1 cellular context compared by ENCODE assay signal in genomic region chr9:133144142-133144886, GRCh38.
TF ChIP-seq lines count a peak whose summit lies in the region.

No MANE protein-coding gene starts in this region.

TF ChIP-seq in K562, 482 proteins besides CTCF, POLR2A, EP300 and RAD21 (continued from another document and continues in another):
- TF ChIP-seq EWSR1 (IDR thresholded peaks at IDR 0.05; ENCODE audit: borderline replicate concordance, low read depth, partially characterized antibody) = no peak
- TF ChIP-seq, protein P1, sequence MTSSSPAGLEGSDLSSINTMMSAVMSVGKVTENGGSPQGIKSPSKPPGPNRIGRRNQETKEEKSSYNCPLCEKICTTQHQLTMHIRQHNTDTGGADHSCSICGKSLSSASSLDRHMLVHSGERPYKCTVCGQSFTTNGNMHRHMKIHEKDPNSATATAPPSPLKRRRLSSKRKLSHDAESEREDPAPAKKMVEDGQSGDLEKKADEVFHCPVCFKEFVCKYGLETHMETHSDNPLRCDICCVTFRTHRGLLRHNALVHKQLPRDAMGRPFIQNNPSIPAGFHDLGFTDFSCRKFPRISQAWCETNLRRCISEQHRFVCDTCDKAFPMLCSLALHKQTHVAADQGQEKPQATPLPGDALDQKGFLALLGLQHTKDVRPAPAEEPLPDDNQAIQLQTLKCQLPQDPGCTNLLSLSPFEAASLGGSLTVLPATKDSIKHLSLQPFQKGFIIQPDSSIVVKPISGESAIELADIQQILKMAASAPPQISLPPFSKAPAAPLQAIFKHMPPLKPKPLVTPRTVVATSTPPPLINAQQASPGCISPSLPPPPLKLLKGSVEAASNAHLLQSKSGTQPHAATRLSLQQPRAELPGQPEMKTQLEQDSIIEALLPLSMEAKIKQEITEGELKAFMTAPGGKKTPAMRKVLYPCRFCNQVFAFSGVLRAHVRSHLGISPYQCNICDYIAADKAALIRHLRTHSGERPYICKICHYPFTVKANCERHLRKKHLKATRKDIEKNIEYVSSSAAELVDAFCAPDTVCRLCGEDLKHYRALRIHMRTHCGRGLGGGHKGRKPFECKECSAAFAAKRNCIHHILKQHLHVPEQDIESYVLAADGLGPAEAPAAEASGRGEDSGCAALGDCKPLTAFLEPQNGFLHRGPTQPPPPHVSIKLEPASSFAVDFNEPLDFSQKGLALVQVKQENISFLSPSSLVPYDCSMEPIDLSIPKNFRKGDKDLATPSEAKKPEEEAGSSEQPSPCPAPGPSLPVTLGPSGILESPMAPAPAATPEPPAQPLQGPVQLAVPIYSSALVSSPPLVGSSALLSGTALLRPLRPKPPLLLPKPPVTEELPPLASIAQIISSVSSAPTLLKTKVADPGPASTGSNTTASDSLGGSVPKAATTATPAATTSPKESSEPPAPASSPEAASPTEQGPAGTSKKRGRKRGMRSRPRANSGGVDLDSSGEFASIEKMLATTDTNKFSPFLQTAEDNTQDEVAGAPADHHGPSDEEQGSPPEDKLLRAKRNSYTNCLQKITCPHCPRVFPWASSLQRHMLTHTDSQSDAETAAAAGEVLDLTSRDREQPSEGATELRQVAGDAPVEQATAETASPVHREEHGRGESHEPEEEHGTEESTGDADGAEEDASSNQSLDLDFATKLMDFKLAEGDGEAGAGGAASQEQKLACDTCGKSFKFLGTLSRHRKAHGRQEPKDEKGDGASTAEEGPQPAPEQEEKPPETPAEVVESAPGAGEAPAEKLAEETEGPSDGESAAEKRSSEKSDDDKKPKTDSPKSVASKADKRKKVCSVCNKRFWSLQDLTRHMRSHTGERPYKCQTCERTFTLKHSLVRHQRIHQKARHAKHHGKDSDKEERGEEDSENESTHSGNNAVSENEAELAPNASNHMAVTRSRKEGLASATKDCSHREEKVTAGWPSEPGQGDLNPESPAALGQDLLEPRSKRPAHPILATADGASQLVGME (CRISPR knock-in tag; IDR thresholded peaks at IDR 0.05) = 0 out of 2 replicates have a peak, but pooled peaks have one; percentile 41
- no peak for TF ChIP-seq ZBTB8A (IDR thresholded peaks at IDR 0.05; ENCODE audit: partially characterized antibody)
- TF ChIP-seq ESRRB (CRISPR knock-in tag; IDR thresholded peaks at IDR 0.05; ENCODE audit: borderline replicate concordance) = no peak
- no peak for TF ChIP-seq POLR2H (tag; IDR thresholded peaks at IDR 0.05; ENCODE audit: low read depth)
- TF ChIP-seq RBM22 (IDR thresholded peaks at IDR 0.05; ENCODE audit: low read depth, low read length, poor library complexity, severe bottlenecking) = peak; percentile 55
- TF ChIP-seq ZNF133 (CRISPR knock-in tag; IDR thresholded peaks at IDR 0.05) = no peak
- peak in 1 of 2 experiments; percentile 7; a peak in 2 of 4 replicates for TF ChIP-seq TEAD1 (CRISPR knock-in tag; IDR thresholded peaks at IDR 0.05)
- TF ChIP-seq, protein P2, sequence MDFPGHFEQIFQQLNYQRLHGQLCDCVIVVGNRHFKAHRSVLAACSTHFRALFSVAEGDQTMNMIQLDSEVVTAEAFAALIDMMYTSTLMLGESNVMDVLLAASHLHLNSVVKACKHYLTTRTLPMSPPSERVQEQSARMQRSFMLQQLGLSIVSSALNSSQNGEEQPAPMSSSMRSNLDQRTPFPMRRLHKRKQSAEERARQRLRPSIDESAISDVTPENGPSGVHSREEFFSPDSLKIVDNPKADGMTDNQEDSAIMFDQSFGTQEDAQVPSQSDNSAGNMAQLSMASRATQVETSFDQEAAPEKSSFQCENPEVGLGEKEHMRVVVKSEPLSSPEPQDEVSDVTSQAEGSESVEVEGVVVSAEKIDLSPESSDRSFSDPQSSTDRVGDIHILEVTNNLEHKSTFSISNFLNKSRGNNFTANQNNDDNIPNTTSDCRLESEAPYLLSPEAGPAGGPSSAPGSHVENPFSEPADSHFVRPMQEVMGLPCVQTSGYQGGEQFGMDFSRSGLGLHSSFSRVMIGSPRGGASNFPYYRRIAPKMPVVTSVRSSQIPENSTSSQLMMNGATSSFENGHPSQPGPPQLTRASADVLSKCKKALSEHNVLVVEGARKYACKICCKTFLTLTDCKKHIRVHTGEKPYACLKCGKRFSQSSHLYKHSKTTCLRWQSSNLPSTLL (IDR thresholded peaks at IDR 0.05) = no peak
- no peak for TF ChIP-seq HMG20B (CRISPR knock-in tag; IDR thresholded peaks at IDR 0.05)
- TF ChIP-seq RAD51 (IDR thresholded peaks at IDR 0.05; ENCODE audit: borderline replicate concordance, low read depth) = no peak; the same call in 1 of the 2 replicates
- TF ChIP-seq, protein P3, sequence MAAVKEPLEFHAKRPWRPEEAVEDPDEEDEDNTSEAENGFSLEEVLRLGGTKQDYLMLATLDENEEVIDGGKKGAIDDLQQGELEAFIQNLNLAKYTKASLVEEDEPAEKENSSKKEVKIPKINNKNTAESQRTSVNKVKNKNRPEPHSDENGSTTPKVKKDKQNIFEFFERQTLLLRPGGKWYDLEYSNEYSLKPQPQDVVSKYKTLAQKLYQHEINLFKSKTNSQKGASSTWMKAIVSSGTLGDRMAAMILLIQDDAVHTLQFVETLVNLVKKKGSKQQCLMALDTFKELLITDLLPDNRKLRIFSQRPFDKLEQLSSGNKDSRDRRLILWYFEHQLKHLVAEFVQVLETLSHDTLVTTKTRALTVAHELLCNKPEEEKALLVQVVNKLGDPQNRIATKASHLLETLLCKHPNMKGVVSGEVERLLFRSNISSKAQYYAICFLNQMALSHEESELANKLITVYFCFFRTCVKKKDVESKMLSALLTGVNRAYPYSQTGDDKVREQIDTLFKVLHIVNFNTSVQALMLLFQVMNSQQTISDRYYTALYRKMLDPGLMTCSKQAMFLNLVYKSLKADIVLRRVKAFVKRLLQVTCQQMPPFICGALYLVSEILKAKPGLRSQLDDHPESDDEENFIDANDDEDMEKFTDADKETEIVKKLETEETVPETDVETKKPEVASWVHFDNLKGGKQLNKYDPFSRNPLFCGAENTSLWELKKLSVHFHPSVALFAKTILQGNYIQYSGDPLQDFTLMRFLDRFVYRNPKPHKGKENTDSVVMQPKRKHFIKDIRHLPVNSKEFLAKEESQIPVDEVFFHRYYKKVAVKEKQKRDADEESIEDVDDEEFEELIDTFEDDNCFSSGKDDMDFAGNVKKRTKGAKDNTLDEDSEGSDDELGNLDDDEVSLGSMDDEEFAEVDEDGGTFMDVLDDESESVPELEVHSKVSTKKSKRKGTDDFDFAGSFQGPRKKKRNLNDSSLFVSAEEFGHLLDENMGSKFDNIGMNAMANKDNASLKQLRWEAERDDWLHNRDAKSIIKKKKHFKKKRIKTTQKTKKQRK (IDR thresholded peaks at IDR 0.05; ENCODE audit: borderline replicate concordance, low read depth, low read length) = no peak
- no peak for TF ChIP-seq CBFA2T2 (conservative IDR thresholded peaks at IDR 0.05)
- TF ChIP-seq GTF2F1 (IDR thresholded peaks at IDR 0.05; ENCODE audit: low read depth, low read length) = no peak
- TF ChIP-seq RB1 (IDR thresholded peaks at IDR 0.05; ENCODE audit: low read depth) = peak; percentile 92
- no peak for TF ChIP-seq RUNX1 (IDR thresholded peaks at IDR 0.05; ENCODE audit: low read depth)
- no peak for TF ChIP-seq ZNF79 (CRISPR knock-in tag; IDR thresholded peaks at IDR 0.05; ENCODE audit: low read depth)
- TF ChIP-seq SMARCA5 (IDR thresholded peaks at IDR 0.05) = peak; percentile 81; the same call in 1 of the 2 replicates
- TF ChIP-seq HINFP (tag; conservative IDR thresholded peaks at IDR 0.05; ENCODE audit: low read depth) = no peak
- no peak for TF ChIP-seq ZKSCAN8 (CRISPR knock-in tag; IDR thresholded peaks at IDR 0.05)
- no peak for TF ChIP-seq SAFB2 (IDR thresholded peaks at IDR 0.05; ENCODE audit: borderline replicate concordance, low read depth, low read length, severe bottlenecking)
- TF ChIP-seq HNRNPLL (IDR thresholded peaks at IDR 0.05; ENCODE audit: low read depth, low read length, poor library complexity, severe bottlenecking) = no peak
- TF ChIP-seq ZBTB33 (CRISPR knock-in tag; IDR thresholded peaks at IDR 0.05) = peak; percentile 68
- no peak for TF ChIP-seq ZNF12 (CRISPR knock-in tag; IDR thresholded peaks at IDR 0.05)
- no peak for TF ChIP-seq ZKSCAN3 (CRISPR knock-in tag; IDR thresholded peaks at IDR 0.05)
- TF ChIP-seq, protein P4, sequence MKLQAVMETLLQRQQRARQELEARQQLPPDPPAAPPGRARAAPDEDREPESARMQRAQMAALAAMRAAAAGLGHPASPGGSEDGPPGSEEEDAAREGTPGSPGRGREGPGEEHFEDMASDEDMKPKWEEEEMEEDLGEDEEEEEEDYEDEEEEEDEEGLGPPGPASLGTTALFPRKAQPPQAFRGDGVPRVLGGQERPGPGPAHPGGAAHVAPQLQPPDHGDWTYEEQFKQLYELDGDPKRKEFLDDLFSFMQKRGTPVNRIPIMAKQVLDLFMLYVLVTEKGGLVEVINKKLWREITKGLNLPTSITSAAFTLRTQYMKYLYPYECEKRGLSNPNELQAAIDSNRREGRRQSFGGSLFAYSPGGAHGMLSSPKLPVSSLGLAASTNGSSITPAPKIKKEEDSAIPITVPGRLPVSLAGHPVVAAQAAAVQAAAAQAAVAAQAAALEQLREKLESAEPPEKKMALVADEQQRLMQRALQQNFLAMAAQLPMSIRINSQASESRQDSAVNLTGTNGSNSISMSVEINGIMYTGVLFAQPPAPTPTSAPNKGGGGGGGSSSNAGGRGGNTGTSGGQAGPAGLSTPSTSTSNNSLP (IDR thresholded peaks at IDR 0.05; ENCODE audit: borderline replicate concordance, low read depth, low read length) = no peak
- peak; percentile 72 for TF ChIP-seq DPF2 (IDR thresholded peaks at IDR 0.05)
- no peak for TF ChIP-seq ZNF609 (CRISPR knock-in tag; IDR thresholded peaks at IDR 0.05; ENCODE audit: borderline replicate concordance)
- no peak for TF ChIP-seq STAT5A (IDR thresholded peaks at IDR 0.05; ENCODE audit: borderline replicate concordance, low read length)
- TF ChIP-seq NUFIP1 (IDR thresholded peaks at IDR 0.05; ENCODE audit: partially characterized antibody) = no peak
- TF ChIP-seq ZNF668 (CRISPR knock-in tag; IDR thresholded peaks at IDR 0.05) = no peak
- TF ChIP-seq ATF1 (CRISPR knock-in tag; IDR thresholded peaks at IDR 0.05) = no peak
- TF ChIP-seq ATF1 (tag; IDR thresholded peaks at IDR 0.05) = peak; percentile 64
- no peak for TF ChIP-seq BRF1 (IDR thresholded peaks at IDR 0.05; ENCODE audit: borderline replicate concordance, extremely low read depth, insufficient read length)
- TF ChIP-seq ETV6 (IDR thresholded peaks at IDR 0.05; ENCODE audit: borderline replicate concordance in 1 of 2, low read depth in 2 of 2, low read length in 1 of 2) = no peak
- TF ChIP-seq ETV6 (CRISPR knock-in tag; IDR thresholded peaks at IDR 0.05; ENCODE audit: borderline replicate concordance) = no peak
- TF ChIP-seq ZNF444 (CRISPR knock-in tag; IDR thresholded peaks at IDR 0.05) = no peak
- no peak for TF ChIP-seq SIRT6 (IDR thresholded peaks at IDR 0.05; ENCODE audit: low read depth, low read length)
- TF ChIP-seq POLR2AphosphoS2 (IDR thresholded peaks at IDR 0.05; ENCODE audit: low read length) = no peak
- TF ChIP-seq ZNF408 (CRISPR knock-in tag; IDR thresholded peaks at IDR 0.05; ENCODE audit: low read depth) = no peak
- TF ChIP-seq NRF1 (conservative IDR thresholded peaks at IDR 0.05 in 1 of 2, IDR thresholded peaks at IDR 0.05 in 1 of 2) = peak; percentile 82 to 84
- 0 out of 2 replicates have a peak, but pooled peaks have one; percentile 11 for TF ChIP-seq KDM2B (CRISPR knock-in tag; IDR thresholded peaks at IDR 0.05)
- no peak for TF ChIP-seq EZH2 (IDR thresholded peaks at IDR 0.05; ENCODE audit: borderline replicate concordance, low read depth, low read length)
- no peak for TF ChIP-seq ELF1 (tag; IDR thresholded peaks at IDR 0.05)
